In genomic region chrX:110418220-110418856, GRCh38 we compare ENCODE assay signal across 8 cellular contexts. TPM values are rescaled to one million over a fixed set of nuclear protein-coding genes. Genes with fewer than 3 reads are reported as not detected.
DNase-seq lines count a peak whose midpoint lies in the region; ATAC-seq and TF ChIP-seq lines count a peak whose summit lies in the region.

No MANE protein-coding gene starts in this region.

- peak; percentile 75 for ATAC-seq in left colon
- ATAC-seq in HG03175 (IDR thresholded peaks at IDR 0.05; ENCODE audit: unreplicated experiment) = no peak
- ATAC-seq in HG02870 (IDR thresholded peaks at IDR 0.05; ENCODE audit: unreplicated experiment) = no peak

- intact Hi-C loops in left colon (cut with DNase I, micrococcal nuclease) = no loop called here

- peak; percentile 69 for DNase-seq in LHCN-M2 (ENCODE audit: low read depth)
- peak; percentile 22 for DNase-seq in amniotic stem cell (lab: John Stamatoyannopoulos, UW)
- peak in 1 of 2 donors; percentile 20 for DNase-seq in left colon
- DNase-seq in stimulated activated CD4-positive, alpha-beta T cell treated with anti-CD3 and anti-CD28 coated beads, Interleukin-15, amount 100 ng/mL, for 24 hours = no peak
- DNase-seq in putamen (ENCODE audit: low spot score) = no peak

- H3K27ac ChIP-seq in C4-2B = no peak overlapping the region

- TF ChIP-seq CTCF in C4-2B (conservative IDR thresholded peaks at IDR 0.05) = peak; percentile 42

RNA-seq across cellular contexts. Expression of gene RTL9, which starts 59.7 kb away (rescaled TPM):
- total RNA-seq in LHCN-M2 (2014; rRNA removed) (0.11 and 0.13 TPM in 2 replicates), left colon (not detected)
- polyA plus RNA-seq in LHCN-M2 (2012) = 0.09 TPM

Comparison
In these comparisons a context has a peak if more than half of its experiments do, and no peak if none do; other contexts are left out.
1. DNase-seq: peak in LHCN-M2 (single experiment) and amniotic stem cell (single experiment); none in stimulated activated CD4-positive, alpha-beta T cell treated with anti-CD3 and anti-CD28 coated beads, Interleukin-15, amount 100 ng/mL, for 24 hours (single experiment) and putamen (single experiment).